ENCODE assay signal across 1 cellular context in genomic region chr1:153783233-153784190, GRCh38.
TF ChIP-seq lines count a peak whose summit lies in the region.

No MANE protein-coding gene starts in this region.

TF ChIP-seq in HepG2, 621 proteins besides CTCF, POLR2A, EP300 and RAD21 (continued from another document and continues in another):
- TF ChIP-seq, protein P1, sequence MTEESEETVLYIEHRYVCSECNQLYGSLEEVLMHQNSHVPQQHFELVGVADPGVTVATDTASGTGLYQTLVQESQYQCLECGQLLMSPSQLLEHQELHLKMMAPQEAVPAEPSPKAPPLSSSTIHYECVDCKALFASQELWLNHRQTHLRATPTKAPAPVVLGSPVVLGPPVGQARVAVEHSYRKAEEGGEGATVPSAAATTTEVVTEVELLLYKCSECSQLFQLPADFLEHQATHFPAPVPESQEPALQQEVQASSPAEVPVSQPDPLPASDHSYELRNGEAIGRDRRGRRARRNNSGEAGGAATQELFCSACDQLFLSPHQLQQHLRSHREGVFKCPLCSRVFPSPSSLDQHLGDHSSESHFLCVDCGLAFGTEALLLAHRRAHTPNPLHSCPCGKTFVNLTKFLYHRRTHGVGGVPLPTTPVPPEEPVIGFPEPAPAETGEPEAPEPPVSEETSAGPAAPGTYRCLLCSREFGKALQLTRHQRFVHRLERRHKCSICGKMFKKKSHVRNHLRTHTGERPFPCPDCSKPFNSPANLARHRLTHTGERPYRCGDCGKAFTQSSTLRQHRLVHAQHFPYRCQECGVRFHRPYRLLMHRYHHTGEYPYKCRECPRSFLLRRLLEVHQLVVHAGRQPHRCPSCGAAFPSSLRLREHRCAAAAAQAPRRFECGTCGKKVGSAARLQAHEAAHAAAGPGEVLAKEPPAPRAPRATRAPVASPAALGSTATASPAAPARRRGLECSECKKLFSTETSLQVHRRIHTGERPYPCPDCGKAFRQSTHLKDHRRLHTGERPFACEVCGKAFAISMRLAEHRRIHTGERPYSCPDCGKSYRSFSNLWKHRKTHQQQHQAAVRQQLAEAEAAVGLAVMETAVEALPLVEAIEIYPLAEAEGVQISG (CRISPR knock-in tag; IDR thresholded peaks at IDR 0.05), result peak; percentile 59; the same call in 1 of the 2 replicates
- TF ChIP-seq NFE2L1 (CRISPR knock-in tag; IDR thresholded peaks at IDR 0.05; ENCODE audit: borderline replicate concordance) (no peak), ZNF672 (CRISPR knock-in tag; IDR thresholded peaks at IDR 0.05) (no peak), HDAC1 (CRISPR knock-in tag; IDR thresholded peaks at IDR 0.05) (peak; percentile 81), MAF1 (CRISPR knock-in tag; IDR thresholded peaks at IDR 0.05; ENCODE audit: borderline replicate concordance) (0 out of 2 replicates have a peak, but pooled peaks have one; percentile 31), ZNF326 (CRISPR knock-in tag; IDR thresholded peaks at IDR 0.05; ENCODE audit: borderline replicate concordance) (no peak), PATZ1 (CRISPR knock-in tag; IDR thresholded peaks at IDR 0.05) (peak; percentile 65), ZNF446 (CRISPR knock-in tag; IDR thresholded peaks at IDR 0.05) (0 out of 2 replicates have a peak, but pooled peaks have one; percentile 68), ZNF234 (CRISPR knock-in tag; conservative IDR thresholded peaks at IDR 0.05) (no peak; the same call in 1 of the 2 replicates), JUNB (CRISPR knock-in tag; IDR thresholded peaks at IDR 0.05; ENCODE audit: borderline replicate concordance) (no peak), CC2D1A (CRISPR knock-in tag; IDR thresholded peaks at IDR 0.05) (0 out of 2 replicates have a peak, but pooled peaks have one; percentile 79), NFIB (CRISPR knock-in tag; IDR thresholded peaks at IDR 0.05; ENCODE audit: borderline replicate concordance) (no peak), ZBTB46 (CRISPR knock-in tag; IDR thresholded peaks at IDR 0.05; ENCODE audit: borderline replicate concordance) (no peak), THAP9 (CRISPR knock-in tag; IDR thresholded peaks at IDR 0.05; ENCODE audit: borderline replicate concordance) (peak; percentile 20; the same call in 1 of the 2 replicates), KLF11 (CRISPR knock-in tag; IDR thresholded peaks at IDR 0.05) (no peak), MATR3 (CRISPR knock-in tag; IDR thresholded peaks at IDR 0.05) (no peak), PLRG1 (conservative IDR thresholded peaks at IDR 0.05) (no peak), HNRNPH1 (optimal IDR thresholded peaks at IDR 0.05; ENCODE audit: low read depth, low read length) (no peak), NPAS2 (CRISPR knock-in tag; IDR thresholded peaks at IDR 0.05; ENCODE audit: borderline replicate concordance) (no peak), JARID2 (CRISPR knock-in tag; IDR thresholded peaks at IDR 0.05; ENCODE audit: insufficient replicate concordance) (no peak), ATAD3A (CRISPR knock-in tag; IDR thresholded peaks at IDR 0.05) (no peak), CBX2 (IDR thresholded peaks at IDR 0.05; ENCODE audit: low read depth, low read length) (no peak), CBX2 (CRISPR knock-in tag; IDR thresholded peaks at IDR 0.05; ENCODE audit: low read depth) (no peak; the same call in 1 of the 2 replicates), KIAA2018 (CRISPR knock-in tag; IDR thresholded peaks at IDR 0.05; ENCODE audit: borderline replicate concordance) (no peak), DNMT3B (CRISPR knock-in tag; conservative IDR thresholded peaks at IDR 0.05) (no peak), IRF2 (CRISPR knock-in tag; IDR thresholded peaks at IDR 0.05) (peak; percentile 59; the same call in 1 of the 2 replicates), ZNF589 (CRISPR knock-in tag; conservative IDR thresholded peaks at IDR 0.05) (0 out of 2 replicates have a peak, but pooled peaks have one; percentile 29), MED13 (CRISPR knock-in tag; IDR thresholded peaks at IDR 0.05) (no peak), ATF7 (IDR thresholded peaks at IDR 0.05) (no peak), ATF7 (CRISPR knock-in tag; IDR thresholded peaks at IDR 0.05) (no peak), CENPT (CRISPR knock-in tag; IDR thresholded peaks at IDR 0.05; ENCODE audit: low read depth) (no peak), ZBTB7B (CRISPR knock-in tag; IDR thresholded peaks at IDR 0.05) (peak; percentile 40; the same call in 1 of the 2 replicates), HDAC2 (CRISPR knock-in tag; IDR thresholded peaks at IDR 0.05) (peak; percentile 54; the same call in 1 of the 2 replicates)
- TF ChIP-seq, protein P2, sequence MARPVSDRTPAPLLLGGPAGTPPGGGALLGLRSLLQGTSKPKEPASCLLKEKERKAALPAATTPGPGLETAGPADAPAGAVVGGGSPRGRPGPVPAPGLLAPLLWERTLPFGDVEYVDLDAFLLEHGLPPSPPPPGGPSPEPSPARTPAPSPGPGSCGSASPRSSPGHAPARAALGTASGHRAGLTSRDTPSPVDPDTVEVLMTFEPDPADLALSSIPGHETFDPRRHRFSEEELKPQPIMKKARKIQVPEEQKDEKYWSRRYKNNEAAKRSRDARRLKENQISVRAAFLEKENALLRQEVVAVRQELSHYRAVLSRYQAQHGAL (CRISPR knock-in tag; IDR thresholded peaks at IDR 0.05; ENCODE audit: not compliant biosample characterization), result no peak
- TF ChIP-seq, protein P3, sequence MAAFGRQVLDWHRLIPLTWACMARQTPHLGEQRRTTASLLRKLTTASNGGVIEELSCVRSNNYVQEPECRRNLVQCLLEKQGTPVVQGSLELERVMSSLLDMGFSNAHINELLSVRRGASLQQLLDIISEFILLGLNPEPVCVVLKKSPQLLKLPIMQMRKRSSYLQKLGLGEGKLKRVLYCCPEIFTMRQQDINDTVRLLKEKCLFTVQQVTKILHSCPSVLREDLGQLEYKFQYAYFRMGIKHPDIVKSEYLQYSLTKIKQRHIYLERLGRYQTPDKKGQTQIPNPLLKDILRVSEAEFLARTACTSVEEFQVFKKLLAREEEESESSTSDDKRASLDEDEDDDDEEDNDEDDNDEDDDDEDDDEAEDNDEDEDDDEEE (CRISPR knock-in tag; IDR thresholded peaks at IDR 0.05), result peak; percentile 83; the same call in 1 of the 2 replicates
- TF ChIP-seq, protein P4, sequence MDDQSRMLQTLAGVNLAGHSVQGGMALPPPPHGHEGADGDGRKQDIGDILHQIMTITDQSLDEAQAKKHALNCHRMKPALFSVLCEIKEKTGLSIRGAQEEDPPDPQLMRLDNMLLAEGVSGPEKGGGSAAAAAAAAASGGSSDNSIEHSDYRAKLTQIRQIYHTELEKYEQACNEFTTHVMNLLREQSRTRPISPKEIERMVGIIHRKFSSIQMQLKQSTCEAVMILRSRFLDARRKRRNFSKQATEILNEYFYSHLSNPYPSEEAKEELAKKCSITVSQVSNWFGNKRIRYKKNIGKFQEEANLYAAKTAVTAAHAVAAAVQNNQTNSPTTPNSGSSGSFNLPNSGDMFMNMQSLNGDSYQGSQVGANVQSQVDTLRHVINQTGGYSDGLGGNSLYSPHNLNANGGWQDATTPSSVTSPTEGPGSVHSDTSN (CRISPR knock-in tag; IDR thresholded peaks at IDR 0.05; ENCODE audit: borderline replicate concordance), result peak; percentile 53; the same call in 1 of the 2 replicates
